1 cellular context compared by ENCODE assay signal in the genomic region with DNA sequence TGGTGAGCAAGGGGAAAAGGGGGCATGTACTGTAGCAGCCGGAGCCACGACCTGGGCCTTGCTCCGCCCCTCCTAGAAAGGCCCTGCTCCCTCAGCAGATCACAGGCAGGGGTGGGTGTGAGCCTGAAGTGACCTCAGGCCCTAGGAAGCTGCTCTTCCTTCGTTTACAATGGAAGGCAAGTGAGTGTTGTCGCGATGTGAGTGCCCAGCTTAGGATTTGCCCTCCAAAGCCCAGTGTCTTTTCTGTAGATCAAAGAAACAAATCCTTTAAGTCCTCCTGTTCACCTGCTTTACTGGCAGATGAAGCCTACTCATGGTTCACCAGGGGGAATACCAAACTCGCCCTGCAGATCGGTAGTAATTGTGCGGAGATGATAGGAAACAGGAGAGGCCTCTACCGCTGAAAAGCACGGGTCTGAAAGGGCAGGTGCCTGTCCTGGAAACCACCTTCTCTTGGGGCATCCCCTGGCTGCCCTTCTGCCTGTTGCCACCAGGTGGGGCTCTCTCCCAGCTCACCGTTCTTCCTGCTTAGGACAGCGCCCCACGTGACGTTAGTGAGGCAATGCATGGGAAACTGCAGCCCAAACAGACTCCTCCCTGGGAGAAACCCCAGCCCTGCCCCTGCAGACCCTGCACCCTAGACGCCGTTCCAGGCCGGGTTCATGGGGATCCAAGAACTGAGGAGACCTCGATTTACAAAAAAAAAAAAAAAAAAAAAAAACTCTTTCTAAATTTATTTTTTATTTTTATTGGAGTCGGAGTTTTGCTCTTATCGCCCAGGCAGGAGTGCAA.
TF ChIP-seq lines count a peak whose summit lies in the region.

No MANE protein-coding gene starts in this region.

TF ChIP-seq in K562, 482 proteins besides CTCF, POLR2A, EP300 and RAD21 (continued from another document):
- TF ChIP-seq CREB3 (tag; conservative IDR thresholded peaks at IDR 0.05; ENCODE audit: low read depth) (no peak), ZNF583 (CRISPR knock-in tag; IDR thresholded peaks at IDR 0.05) (no peak), STAT5A (IDR thresholded peaks at IDR 0.05; ENCODE audit: borderline replicate concordance, low read length) (no peak), XRCC3 (IDR thresholded peaks at IDR 0.05) (no peak), BDP1 (IDR thresholded peaks at IDR 0.05; ENCODE audit: insufficient read depth, insufficient read length) (no peak), ZNF263 (CRISPR knock-in tag; IDR thresholded peaks at IDR 0.05; ENCODE audit: borderline replicate concordance) (no peak), CBX3 (IDR thresholded peaks at IDR 0.05; ENCODE audit: borderline replicate concordance in 1 of 2, low read length in 2 of 2) (no peak), RFX7 (CRISPR knock-in tag; IDR thresholded peaks at IDR 0.05) (no peak), NFXL1 (CRISPR knock-in tag; IDR thresholded peaks at IDR 0.05) (no peak), TAF7 (tag; IDR thresholded peaks at IDR 0.05) (no peak), MTA3 (IDR thresholded peaks at IDR 0.05; ENCODE audit: borderline replicate concordance) (no peak), DDX20 (tag; IDR thresholded peaks at IDR 0.05; ENCODE audit: low read depth) (no peak), CC2D1A (IDR thresholded peaks at IDR 0.05) (peak; percentile 80), ZNF282 (CRISPR knock-in tag; IDR thresholded peaks at IDR 0.05) (no peak), IFI16 (CRISPR knock-in tag; IDR thresholded peaks at IDR 0.05) (no peak)
- TF ChIP-seq, protein P1, sequence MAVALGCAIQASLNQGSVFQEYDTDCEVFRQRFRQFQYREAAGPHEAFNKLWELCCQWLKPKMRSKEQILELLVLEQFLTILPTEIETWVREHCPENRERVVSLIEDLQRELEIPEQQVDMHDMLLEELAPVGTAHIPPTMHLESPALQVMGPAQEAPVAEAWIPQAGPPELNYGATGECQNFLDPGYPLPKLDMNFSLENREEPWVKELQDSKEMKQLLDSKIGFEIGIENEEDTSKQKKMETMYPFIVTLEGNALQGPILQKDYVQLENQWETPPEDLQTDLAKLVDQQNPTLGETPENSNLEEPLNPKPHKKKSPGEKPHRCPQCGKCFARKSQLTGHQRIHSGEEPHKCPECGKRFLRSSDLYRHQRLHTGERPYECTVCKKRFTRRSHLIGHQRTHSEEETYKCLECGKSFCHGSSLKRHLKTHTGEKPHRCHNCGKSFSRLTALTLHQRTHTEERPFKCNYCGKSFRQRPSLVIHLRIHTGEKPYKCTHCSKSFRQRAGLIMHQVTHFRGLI (CRISPR knock-in tag; IDR thresholded peaks at IDR 0.05), result no peak
- TF ChIP-seq, protein P2, sequence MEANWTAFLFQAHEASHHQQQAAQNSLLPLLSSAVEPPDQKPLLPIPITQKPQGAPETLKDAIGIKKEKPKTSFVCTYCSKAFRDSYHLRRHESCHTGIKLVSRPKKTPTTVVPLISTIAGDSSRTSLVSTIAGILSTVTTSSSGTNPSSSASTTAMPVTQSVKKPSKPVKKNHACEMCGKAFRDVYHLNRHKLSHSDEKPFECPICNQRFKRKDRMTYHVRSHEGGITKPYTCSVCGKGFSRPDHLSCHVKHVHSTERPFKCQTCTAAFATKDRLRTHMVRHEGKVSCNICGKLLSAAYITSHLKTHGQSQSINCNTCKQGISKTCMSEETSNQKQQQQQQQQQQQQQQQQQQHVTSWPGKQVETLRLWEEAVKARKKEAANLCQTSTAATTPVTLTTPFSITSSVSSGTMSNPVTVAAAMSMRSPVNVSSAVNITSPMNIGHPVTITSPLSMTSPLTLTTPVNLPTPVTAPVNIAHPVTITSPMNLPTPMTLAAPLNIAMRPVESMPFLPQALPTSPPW (CRISPR knock-in tag; IDR thresholded peaks at IDR 0.05), result peak; percentile 35; the same call in 1 of the 2 replicates
- TF ChIP-seq, protein P3, sequence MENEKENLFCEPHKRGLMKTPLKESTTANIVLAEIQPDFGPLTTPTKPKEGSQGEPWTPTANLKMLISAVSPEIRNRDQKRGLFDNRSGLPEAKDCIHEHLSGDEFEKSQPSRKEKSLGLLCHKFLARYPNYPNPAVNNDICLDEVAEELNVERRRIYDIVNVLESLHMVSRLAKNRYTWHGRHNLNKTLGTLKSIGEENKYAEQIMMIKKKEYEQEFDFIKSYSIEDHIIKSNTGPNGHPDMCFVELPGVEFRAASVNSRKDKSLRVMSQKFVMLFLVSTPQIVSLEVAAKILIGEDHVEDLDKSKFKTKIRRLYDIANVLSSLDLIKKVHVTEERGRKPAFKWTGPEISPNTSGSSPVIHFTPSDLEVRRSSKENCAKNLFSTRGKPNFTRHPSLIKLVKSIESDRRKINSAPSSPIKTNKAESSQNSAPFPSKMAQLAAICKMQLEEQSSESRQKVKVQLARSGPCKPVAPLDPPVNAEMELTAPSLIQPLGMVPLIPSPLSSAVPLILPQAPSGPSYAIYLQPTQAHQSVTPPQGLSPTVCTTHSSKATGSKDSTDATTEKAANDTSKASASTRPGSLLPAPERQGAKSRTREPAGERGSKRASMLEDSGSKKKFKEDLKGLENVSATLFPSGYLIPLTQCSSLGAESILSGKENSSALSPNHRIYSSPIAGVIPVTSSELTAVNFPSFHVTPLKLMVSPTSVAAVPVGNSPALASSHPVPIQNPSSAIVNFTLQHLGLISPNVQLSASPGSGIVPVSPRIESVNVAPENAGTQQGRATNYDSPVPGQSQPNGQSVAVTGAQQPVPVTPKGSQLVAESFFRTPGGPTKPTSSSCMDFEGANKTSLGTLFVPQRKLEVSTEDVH (IDR thresholded peaks at IDR 0.05; ENCODE audit: low read depth, partially characterized antibody), result peak; percentile 28
- TF ChIP-seq, protein P4, sequence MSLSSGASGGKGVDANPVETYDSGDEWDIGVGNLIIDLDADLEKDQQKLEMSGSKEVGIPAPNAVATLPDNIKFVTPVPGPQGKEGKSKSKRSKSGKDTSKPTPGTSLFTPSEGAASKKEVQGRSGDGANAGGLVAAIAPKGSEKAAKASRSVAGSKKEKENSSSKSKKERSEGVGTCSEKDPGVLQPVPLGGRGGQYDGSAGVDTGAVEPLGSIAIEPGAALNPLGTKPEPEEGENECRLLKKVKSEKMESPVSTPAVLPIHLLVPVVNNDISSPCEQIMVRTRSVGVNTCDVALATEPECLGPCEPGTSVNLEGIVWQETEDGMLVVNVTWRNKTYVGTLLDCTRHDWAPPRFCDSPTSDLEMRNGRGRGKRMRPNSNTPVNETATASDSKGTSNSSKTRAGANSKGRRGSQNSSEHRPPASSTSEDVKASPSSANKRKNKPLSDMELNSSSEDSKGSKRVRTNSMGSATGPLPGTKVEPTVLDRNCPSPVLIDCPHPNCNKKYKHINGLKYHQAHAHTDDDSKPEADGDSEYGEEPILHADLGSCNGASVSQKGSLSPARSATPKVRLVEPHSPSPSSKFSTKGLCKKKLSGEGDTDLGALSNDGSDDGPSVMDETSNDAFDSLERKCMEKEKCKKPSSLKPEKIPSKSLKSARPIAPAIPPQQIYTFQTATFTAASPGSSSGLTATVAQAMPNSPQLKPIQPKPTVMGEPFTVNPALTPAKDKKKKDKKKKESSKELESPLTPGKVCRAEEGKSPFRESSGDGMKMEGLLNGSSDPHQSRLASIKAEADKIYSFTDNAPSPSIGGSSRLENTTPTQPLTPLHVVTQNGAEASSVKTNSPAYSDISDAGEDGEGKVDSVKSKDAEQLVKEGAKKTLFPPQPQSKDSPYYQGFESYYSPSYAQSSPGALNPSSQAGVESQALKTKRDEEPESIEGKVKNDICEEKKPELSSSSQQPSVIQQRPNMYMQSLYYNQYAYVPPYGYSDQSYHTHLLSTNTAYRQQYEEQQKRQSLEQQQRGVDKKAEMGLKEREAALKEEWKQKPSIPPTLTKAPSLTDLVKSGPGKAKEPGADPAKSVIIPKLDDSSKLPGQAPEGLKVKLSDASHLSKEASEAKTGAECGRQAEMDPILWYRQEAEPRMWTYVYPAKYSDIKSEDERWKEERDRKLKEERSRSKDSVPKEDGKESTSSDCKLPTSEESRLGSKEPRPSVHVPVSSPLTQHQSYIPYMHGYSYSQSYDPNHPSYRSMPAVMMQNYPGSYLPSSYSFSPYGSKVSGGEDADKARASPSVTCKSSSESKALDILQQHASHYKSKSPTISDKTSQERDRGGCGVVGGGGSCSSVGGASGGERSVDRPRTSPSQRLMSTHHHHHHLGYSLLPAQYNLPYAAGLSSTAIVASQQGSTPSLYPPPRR (CRISPR knock-in tag; IDR thresholded peaks at IDR 0.05; ENCODE audit: borderline replicate concordance), result no peak
